ENCODE assay signal across 1 cellular context in genomic region chr11:59778122-59778521, GRCh38.
TF ChIP-seq lines count a peak whose summit lies in the region.

No MANE protein-coding gene starts in this region.

TF ChIP-seq in WTC11, 78 proteins besides CTCF, POLR2A, EP300 and RAD21 (continued from another document):
- TF ChIP-seq ARID4B (CRISPR knock-in tag; IDR thresholded peaks at IDR 0.05; ENCODE audit: borderline replicate concordance) (no peak), MXD4 (CRISPR knock-in tag; IDR thresholded peaks at IDR 0.05; ENCODE audit: borderline replicate concordance) (no peak), ZNF396 (CRISPR knock-in tag; IDR thresholded peaks at IDR 0.05; ENCODE audit: borderline replicate concordance) (no peak), IRF1 (CRISPR knock-in tag; IDR thresholded peaks at IDR 0.05) (no peak), ATF3 (CRISPR knock-in tag; conservative IDR thresholded peaks at IDR 0.05) (no peak), USF2 (CRISPR knock-in tag; IDR thresholded peaks at IDR 0.05) (no peak), MLX (CRISPR knock-in tag; IDR thresholded peaks at IDR 0.05) (no peak)
